28 cellular contexts compared by ENCODE assay signal in genomic region chr2:170502400-170503135, GRCh38.
DNase-seq lines count a peak whose midpoint lies in the region; ATAC-seq and TF ChIP-seq lines count a peak whose summit lies in the region.
"Had no signal": no experiment of that assay in that cellular context is flagged by ENCODE, and none has a peak within 500 bp of the region (broad histone marks: within the 10 kb centered on the region; RNA-seq: fewer than 3 reads in every experiment).

No MANE protein-coding gene starts in this region.

- DNase-seq in SJCRH30 = peak; percentile 26 to 58
- DNase-seq in iPS DF 19.7 (ENCODE audit: low read depth, low spot score) = peak; percentile 78
- no peak for DNase-seq in vagina (ENCODE audit: extremely low spot score in 2 of 2)
- DNase-seq in NCI-H510A treated with DMSO at 0.1 percent for 48 hours (lab: John Stamatoyannopoulos, UW) = no peak
- no peak for DNase-seq in upper lobe of right lung
- DNase-seq in NCI-H2029 treated with DMSO at 0.1 percent for 48 hours (lab: John Stamatoyannopoulos, UW) = no peak
- DNase-seq: activated CD4-positive, alpha-beta T cell treated with anti-CD3 and anti-CD28 coated beads for 1 hour; activated CD8-positive, alpha-beta T cell treated with anti-CD3 and anti-CD28 coated beads for 36 hours; activated T-cell treated with anti-CD3 and anti-CD28 coated beads for 4 hours; Calu3; cortex of kidney; DMS79 treated with DMSO at 0.1 percent for 48 hours; foreskin melanocyte; NCI-H1048; NCI-H187 treated with DMSO at 0.1 percent for 48 hours; NCI-H774; pancreas; stimulated activated CD4-positive, alpha-beta T cell treated with anti-CD3 and anti-CD28 coated beads, Interleukin-2, amount 100 ng/mL, for 48 hours; T-helper 2 cell; upper lobe of left lung had no signal

- H3K9me3 Mint-ChIP-seq in nephron = no peaks in the 10 kb centered on the region
- H3K9me3 Mint-ChIP-seq: activated CD8-positive, alpha-beta T cell treated with anti-CD3 and anti-CD28 coated beads for 36 hours; IgD-negative memory B cell had no signal

- H3K36me3 ChIP-seq in SJCRH30 (no peaks in the 10 kb centered on the region), vagina (no peaks in the 10 kb centered on the region), upper lobe of right lung (no peaks in the 10 kb centered on the region)
- H3K36me3 ChIP-seq: pancreas, right atrium auricular region, upper lobe of left lung had no signal

- H3K27ac ChIP-seq in SJCRH30 (no peak overlapping the region), vagina (peak overlapping the region; percentile 46), upper lobe of right lung (no peak overlapping the region)
- H3K27ac ChIP-seq: pancreas, right atrium auricular region, RWPE1, upper lobe of left lung had no signal

- intact Hi-C loops in vagina (cut with DNase I) (no loop called here), upper lobe of right lung (cut with DNase I) (no loop called here)

- H3K4me1 Mint-ChIP-seq in nephron = peaks cover 75% of the 10 kb centered on the region

- ATAC-seq in upper lobe of right lung = no peak
- ATAC-seq: activated CD8-positive, alpha-beta T cell treated with anti-CD3 and anti-CD28 coated beads for 36 hours; esophagus mucosa; pancreas; SK-N-SH treated with all-trans-retinoic acid at 6 μM for 48 hours had no signal

- H3K4me1 ChIP-seq in SJCRH30 (peaks cover 43% of the 10 kb centered on the region), vagina (no peaks in the 10 kb centered on the region), upper lobe of right lung (peaks cover 10% of the 10 kb centered on the region)
- H3K4me1 ChIP-seq: pancreas had no signal

- H3K36me3 Mint-ChIP-seq in nephron (ENCODE audit: low read depth) = no peaks in the 10 kb centered on the region
- H3K36me3 Mint-ChIP-seq: activated naive CD8-positive, alpha-beta T cell; CD14-positive monocyte; IgD-negative memory B cell had no signal

- H3K4me3 Mint-ChIP-seq in nephron = peak overlapping the region in 2 of 3 experiments; percentile 9 to 40
- H3K4me3 Mint-ChIP-seq: activated CD8-positive, alpha-beta T cell treated with anti-CD3 and anti-CD28 coated beads for 36 hours; activated naive CD8-positive, alpha-beta T cell; CD14-positive monocyte; IgD-negative memory B cell had no signal

- peak overlapping the region; percentile 14 to 81 (median 49) for H3K27ac Mint-ChIP-seq in nephron
- H3K27ac Mint-ChIP-seq: activated CD8-positive, alpha-beta T cell treated with anti-CD3 and anti-CD28 coated beads for 36 hours; activated naive CD8-positive, alpha-beta T cell; CD14-positive monocyte; IgD-negative memory B cell had no signal

- no peak for TF ChIP-seq CTCF in nephron (IDR thresholded peaks at IDR 0.05; ENCODE audit: unreplicated experiment in 3 of 3)
- no peak for TF ChIP-seq CTCF in vagina (IDR thresholded peaks at IDR 0.05)
- no peak for TF ChIP-seq CTCF in upper lobe of right lung (IDR thresholded peaks at IDR 0.05)

- H3K27me3 Mint-ChIP-seq in nephron (ENCODE audit: low read depth) = peaks cover 24% of the 10 kb centered on the region

- TF ChIP-seq POLR2A in vagina (IDR thresholded peaks at IDR 0.05) = no peak

- H3K4me3 ChIP-seq in SJCRH30 (no peak overlapping the region), vagina (no peak overlapping the region), upper lobe of right lung (no peak overlapping the region)
- H3K4me3 ChIP-seq: pancreas, right atrium auricular region, upper lobe of left lung had no signal

- H3K27me3 ChIP-seq in SJCRH30 = no peaks in the 10 kb centered on the region
- H3K27me3 ChIP-seq in vagina = no peaks in the 10 kb centered on the region
- H3K27me3 ChIP-seq in upper lobe of right lung = no peaks in the 10 kb centered on the region
- H3K27me3 ChIP-seq: pancreas, right atrium auricular region, upper lobe of left lung had no signal

- H3K9me3 ChIP-seq in SJCRH30 (replicated peaks) = no peaks in the 10 kb centered on the region
- no peaks in the 10 kb centered on the region for H3K9me3 ChIP-seq in vagina
- no peaks in the 10 kb centered on the region for H3K9me3 ChIP-seq in upper lobe of right lung
- H3K9me3 ChIP-seq: pancreas, right atrium auricular region, upper lobe of left lung had no signal

Comparison
In these comparisons a context has a peak if more than half of its experiments do, and no peak if none do; other contexts are left out.
1. DNase-seq: peak in SJCRH30 (2 of 2) and iPS DF 19.7 (single experiment); none in vagina (0 of 2), NCI-H510A treated with DMSO at 0.1 percent for 48 hours (single experiment), upper lobe of right lung (single experiment) and NCI-H2029 treated with DMSO at 0.1 percent for 48 hours (single experiment).